ENCODE assay signal across 1 cellular context in the genomic region with DNA sequence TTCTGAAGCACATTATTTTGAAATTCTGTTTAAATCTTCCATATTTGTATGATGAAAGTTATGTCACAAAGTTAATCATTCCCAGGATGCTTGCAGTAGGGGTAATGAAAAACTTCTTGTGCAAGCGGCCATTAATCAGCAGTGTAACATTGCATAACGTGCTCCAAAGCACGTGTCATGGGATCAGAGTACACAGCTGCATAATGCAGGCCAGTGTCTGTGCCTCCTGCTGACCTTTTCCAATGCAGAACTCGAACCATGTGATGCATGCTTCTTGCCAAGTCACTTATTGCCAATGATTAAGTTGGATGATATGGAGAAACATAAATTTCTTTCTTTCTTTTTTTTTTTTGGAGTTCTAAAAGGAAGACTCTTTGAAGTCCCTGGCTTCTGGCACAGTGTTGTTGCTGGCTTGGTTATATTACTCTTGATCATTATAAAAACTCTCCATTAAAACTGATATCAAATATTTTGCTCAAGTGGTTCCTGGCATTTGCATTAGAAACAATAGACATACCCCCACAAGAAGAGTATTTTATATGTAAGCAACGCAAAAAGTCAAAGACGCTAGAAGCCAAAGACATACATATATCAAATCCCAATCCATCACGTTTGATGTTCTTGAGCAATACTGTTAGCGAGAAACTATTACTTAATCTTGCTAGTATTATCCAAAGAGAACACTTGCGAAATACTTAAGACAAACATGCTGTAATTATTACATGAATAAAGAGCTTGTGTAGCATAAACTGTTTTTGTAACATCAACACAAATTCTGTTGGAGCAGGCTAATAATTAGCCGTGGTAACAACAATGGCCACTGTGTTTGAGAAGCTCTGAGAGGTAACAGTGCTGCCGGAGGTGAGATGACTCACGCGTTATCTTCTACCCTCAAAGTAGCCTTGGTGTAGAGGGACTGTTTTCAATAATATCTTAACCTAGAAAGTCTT.
TF ChIP-seq lines count a peak whose summit lies in the region.

No MANE protein-coding gene starts in this region.

TF ChIP-seq in K562, 482 proteins besides CTCF, POLR2A, EP300 and RAD21 (continued from another document and continues in another):
- TF ChIP-seq IFI16 (CRISPR knock-in tag; IDR thresholded peaks at IDR 0.05) = no peak
- TF ChIP-seq SREBF2 (CRISPR knock-in tag; IDR thresholded peaks at IDR 0.05) = no peak
- TF ChIP-seq, protein P1, sequence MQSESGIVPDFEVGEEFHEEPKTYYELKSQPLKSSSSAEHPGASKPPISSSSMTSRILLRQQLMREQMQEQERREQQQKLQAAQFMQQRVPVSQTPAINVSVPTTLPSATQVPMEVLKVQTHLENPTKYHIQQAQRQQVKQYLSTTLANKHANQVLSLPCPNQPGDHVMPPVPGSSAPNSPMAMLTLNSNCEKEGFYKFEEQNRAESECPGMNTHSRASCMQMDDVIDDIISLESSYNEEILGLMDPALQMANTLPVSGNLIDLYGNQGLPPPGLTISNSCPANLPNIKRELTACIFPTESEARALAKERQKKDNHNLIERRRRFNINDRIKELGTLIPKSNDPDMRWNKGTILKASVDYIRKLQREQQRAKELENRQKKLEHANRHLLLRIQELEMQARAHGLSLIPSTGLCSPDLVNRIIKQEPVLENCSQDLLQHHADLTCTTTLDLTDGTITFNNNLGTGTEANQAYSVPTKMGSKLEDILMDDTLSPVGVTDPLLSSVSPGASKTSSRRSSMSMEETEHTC (IDR thresholded peaks at IDR 0.05) = peak; percentile 76
- TF ChIP-seq BRF1 (IDR thresholded peaks at IDR 0.05; ENCODE audit: borderline replicate concordance, extremely low read depth, insufficient read length) = no peak
- 0 out of 2 replicates have a peak, but pooled peaks have one; percentile 11 for TF ChIP-seq KLF16 (IDR thresholded peaks at IDR 0.05)
- no peak for TF ChIP-seq ZNF79 (CRISPR knock-in tag; IDR thresholded peaks at IDR 0.05; ENCODE audit: low read depth)
- TF ChIP-seq CREB3 (tag; conservative IDR thresholded peaks at IDR 0.05; ENCODE audit: low read depth) = 0 out of 2 replicates have a peak, but pooled peaks have one; percentile 21
- 0 out of 2 replicates have a peak, but pooled peaks have one; percentile 43 for TF ChIP-seq LEF1 (IDR thresholded peaks at IDR 0.05)
- TF ChIP-seq HMG20A (CRISPR knock-in tag; conservative IDR thresholded peaks at IDR 0.05) = no peak
- no peak for TF ChIP-seq ZNF431 (CRISPR knock-in tag; IDR thresholded peaks at IDR 0.05)
- no peak for TF ChIP-seq MXD1 (CRISPR knock-in tag; IDR thresholded peaks at IDR 0.05; ENCODE audit: borderline replicate concordance, poor library complexity, severe bottlenecking)
- TF ChIP-seq MGA (IDR thresholded peaks at IDR 0.05) = peak; percentile 91
- no peak for TF ChIP-seq EHMT2 (IDR thresholded peaks at IDR 0.05)
- TF ChIP-seq MEF2D (tag; conservative IDR thresholded peaks at IDR 0.05; ENCODE audit: low read depth) = peak; percentile 65; the same call in 1 of the 2 replicates
- TF ChIP-seq FOXJ2 (tag; IDR thresholded peaks at IDR 0.05) = peak; percentile 56; the same call in 1 of the 2 replicates
- peak; percentile 37; the same call in 1 of the 2 replicates for TF ChIP-seq ARID3A (IDR thresholded peaks at IDR 0.05; ENCODE audit: borderline replicate concordance, low read depth, low read length)
- TF ChIP-seq TAL1 (IDR thresholded peaks at IDR 0.05) = 0 out of 2 replicates have a peak, but pooled peaks have one; percentile 10
- TF ChIP-seq TAF9B (IDR thresholded peaks at IDR 0.05; ENCODE audit: partially characterized antibody) = peak; percentile 73
- no peak for TF ChIP-seq PHB2 (IDR thresholded peaks at IDR 0.05; ENCODE audit: low read depth)
- TF ChIP-seq POLR2AphosphoS5 (IDR thresholded peaks at IDR 0.05; ENCODE audit: control insufficient read depth, insufficient read depth, low read depth, low read length) = no peak
- no peak for TF ChIP-seq SLC30A9 (CRISPR knock-in tag; IDR thresholded peaks at IDR 0.05)
- TF ChIP-seq, protein P2, sequence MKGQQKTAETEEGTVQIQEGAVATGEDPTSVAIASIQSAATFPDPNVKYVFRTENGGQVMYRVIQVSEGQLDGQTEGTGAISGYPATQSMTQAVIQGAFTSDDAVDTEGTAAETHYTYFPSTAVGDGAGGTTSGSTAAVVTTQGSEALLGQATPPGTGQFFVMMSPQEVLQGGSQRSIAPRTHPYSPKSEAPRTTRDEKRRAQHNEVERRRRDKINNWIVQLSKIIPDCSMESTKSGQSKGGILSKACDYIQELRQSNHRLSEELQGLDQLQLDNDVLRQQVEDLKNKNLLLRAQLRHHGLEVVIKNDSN (CRISPR knock-in tag; IDR thresholded peaks at IDR 0.05) = peak; percentile 76
- TF ChIP-seq HDAC8 (tag; IDR thresholded peaks at IDR 0.05) = no peak
- TF ChIP-seq CBFB (CRISPR knock-in tag; IDR thresholded peaks at IDR 0.05) = no peak
- peak; percentile 56; the same call in 1 of the 2 replicates for TF ChIP-seq ZNF644 (tag; IDR thresholded peaks at IDR 0.05; ENCODE audit: low read depth)
- TF ChIP-seq, protein P3, sequence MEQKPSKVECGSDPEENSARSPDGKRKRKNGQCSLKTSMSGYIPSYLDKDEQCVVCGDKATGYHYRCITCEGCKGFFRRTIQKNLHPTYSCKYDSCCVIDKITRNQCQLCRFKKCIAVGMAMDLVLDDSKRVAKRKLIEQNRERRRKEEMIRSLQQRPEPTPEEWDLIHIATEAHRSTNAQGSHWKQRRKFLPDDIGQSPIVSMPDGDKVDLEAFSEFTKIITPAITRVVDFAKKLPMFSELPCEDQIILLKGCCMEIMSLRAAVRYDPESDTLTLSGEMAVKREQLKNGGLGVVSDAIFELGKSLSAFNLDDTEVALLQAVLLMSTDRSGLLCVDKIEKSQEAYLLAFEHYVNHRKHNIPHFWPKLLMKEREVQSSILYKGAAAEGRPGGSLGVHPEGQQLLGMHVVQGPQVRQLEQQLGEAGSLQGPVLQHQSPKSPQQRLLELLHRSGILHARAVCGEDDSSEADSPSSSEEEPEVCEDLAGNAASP (IDR thresholded peaks at IDR 0.05) = no peak
- TF ChIP-seq, protein P4, sequence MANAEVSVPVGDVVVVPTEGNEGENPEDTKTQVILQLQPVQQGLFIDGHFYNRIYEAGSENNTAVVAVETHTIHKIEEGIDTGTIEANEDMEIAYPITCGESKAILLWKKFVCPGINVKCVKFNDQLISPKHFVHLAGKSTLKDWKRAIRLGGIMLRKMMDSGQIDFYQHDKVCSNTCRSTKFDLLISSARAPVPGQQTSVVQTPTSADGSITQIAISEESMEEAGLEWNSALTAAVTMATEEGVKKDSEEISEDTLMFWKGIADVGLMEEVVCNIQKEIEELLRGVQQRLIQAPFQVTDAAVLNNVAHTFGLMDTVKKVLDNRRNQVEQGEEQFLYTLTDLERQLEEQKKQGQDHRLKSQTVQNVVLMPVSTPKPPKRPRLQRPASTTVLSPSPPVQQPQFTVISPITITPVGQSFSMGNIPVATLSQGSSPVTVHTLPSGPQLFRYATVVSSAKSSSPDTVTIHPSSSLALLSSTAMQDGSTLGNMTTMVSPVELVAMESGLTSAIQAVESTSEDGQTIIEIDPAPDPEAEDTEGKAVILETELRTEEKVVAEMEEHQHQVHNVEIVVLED (CRISPR knock-in tag; IDR thresholded peaks at IDR 0.05) = no peak
- TF ChIP-seq TFAM (CRISPR knock-in tag; conservative IDR thresholded peaks at IDR 0.05) = no peak
- TF ChIP-seq ZNF175 (CRISPR knock-in tag; IDR thresholded peaks at IDR 0.05; ENCODE audit: low read depth) = no peak
- no peak for TF ChIP-seq PHB (CRISPR knock-in tag; IDR thresholded peaks at IDR 0.05)
- no peak for TF ChIP-seq CREB5 (CRISPR knock-in tag; IDR thresholded peaks at IDR 0.05)
